ENCODE assay signal across 8 cellular contexts in genomic region chr7:27386581-27386980, GRCh38.
"Had no signal": no experiment of that assay in that cellular context is flagged by ENCODE, and none has a peak within 500 bp of the region (broad histone marks: within the 10 kb centered on the region; RNA-seq: fewer than 3 reads in every experiment).

No MANE protein-coding gene starts in this region.

- H3K27ac ChIP-seq: GM23248 had no signal

- H3K36me3 ChIP-seq: HAP-1 had no signal

- H3K9me3 ChIP-seq: HAP-1 had no signal

- DNase-seq: GM23248, GOT3, H7, HFFc6, IMR-90 had no signal

- H3K4me1 ChIP-seq: HAP-1 had no signal

- H3K4me3 ChIP-seq: GM23248, HAP-1, K562 had no signal

- ATAC-seq: HCT116, K562 had no signal

- H2AFZ ChIP-seq: GM23248 had no signal

- H3K9ac ChIP-seq: GM23248 had no signal

- H3K4me3 Mint-ChIP-seq: HFFc6 had no signal

- H3K27ac Mint-ChIP-seq: HFFc6 had no signal

- H3K9me3 Mint-ChIP-seq: HFFc6 had no signal
